ENCODE assay signal across 8 cellular contexts in genomic region chr4:89837385-89837995, GRCh38. TPM values are rescaled to one million over a fixed set of nuclear protein-coding genes. Genes with fewer than 3 reads are reported as not detected.
DNase-seq lines count a peak whose midpoint lies in the region; ATAC-seq and TF ChIP-seq lines count a peak whose summit lies in the region.

No MANE protein-coding gene starts in this region.

- H3K27me3 ChIP-seq in ovary: no peaks in the 10 kb centered on the region

- intact Hi-C loops in left cardiac atrium (cut with DNase I): no loop called here
- intact Hi-C loops in ovary (cut with DNase I): loop anchor here in 1 of 4 donors (10.0 kb wide), 1 partner anchor 83 kb away; no protein-coding TSS in a partner anchor

- H3K36me3 ChIP-seq in ovary: no peaks in the 10 kb centered on the region

- in situ Hi-C loops in GM13976 (cut with MboI; ENCODE audit: low sequenced_read_pairs, unreplicated experiment): no loop called here

- no peak for TF ChIP-seq POLR2A in ovary (IDR thresholded peaks at IDR 0.05)

- 0 to 1% (median 0%) methylated on average over 30 of the region's 30 CpGs for WGBS in ovary, 3 donors

- H3K9me3 ChIP-seq in ovary: no peaks in the 10 kb centered on the region

- H3K4me3 ChIP-seq in AG10803 (ENCODE audit: low read length): peak overlapping the region; percentile 49
- H3K4me3 ChIP-seq in ovary: peak overlapping the region; percentile 79

- no peak for TF ChIP-seq EP300 in ovary (IDR thresholded peaks at IDR 0.05)

- ATAC-seq in left cardiac atrium (peak; percentile 61 to 67), HG03469 (IDR thresholded peaks at IDR 0.05; ENCODE audit: unreplicated experiment) (no peak)

- DNase-seq in AG10803 (ENCODE audit: low read depth) (no peak), GM13976 (ENCODE audit: low spot score) (peak; percentile 45), NCI-H345 treated with DMSO at 0.1 percent for 48 hours (lab: John Stamatoyannopoulos, UW; ENCODE audit: unreplicated experiment) (peak; percentile 27), amniotic stem cell (lab: John Stamatoyannopoulos, UW) (peak; percentile 3), left cardiac atrium (peak; percentile 26), ovary (peak in 4 of 5 donors; percentile 17 to 31 (median 22)), GM03348 (ENCODE audit: low spot score) (no peak)

- H3K4me1 ChIP-seq in ovary (ENCODE audit: insufficient read depth): peaks cover 3% of the 10 kb centered on the region

- no peak for TF ChIP-seq CTCF in AG10803 (conservative IDR thresholded peaks at IDR 0.05; ENCODE audit: low read length)
- TF ChIP-seq CTCF in GM13976 (IDR thresholded peaks at IDR 0.05; ENCODE audit: borderline replicate concordance, control extremely low read depth, extremely low read depth, insufficient read depth, missing control alignments): no peak
- no peak for TF ChIP-seq CTCF in ovary (IDR thresholded peaks at IDR 0.05)

- H3K27ac ChIP-seq in ovary: peak overlapping the region; percentile 3 to 64

RNA-seq across cellular contexts. Expression of gene SNCA, which starts 0.5 kb away (rescaled TPM):
- total RNA-seq in left cardiac atrium (10 to 100 TPM in 1 of 2 donors, 1 to 10 TPM in 1; 10.0 to 12.7 TPM), ovary (10 to 100 TPM in 6 of 7 donors, 1 to 10 TPM in 1; 7.6 to 31.4 (median 23.1) TPM)
- polyA plus RNA-seq in ovary: 10 to 100 TPM; 38.8 to 69.8 TPM

RNA-seq across cellular contexts. Expression of gene MMRN1, which starts 57.2 kb away (rescaled TPM):
- total RNA-seq in left cardiac atrium: 10 to 100 TPM in 1 of 2 donors, 1 to 10 TPM in 1; 8.0 to 12.5 TPM
- 10 to 100 TPM in 4 of 7 donors, 1 to 10 TPM in 3; 2.9 to 40.4 (median 17.8) TPM for total RNA-seq in ovary
- 10 to 100 TPM; 30.8 to 38.3 TPM for polyA plus RNA-seq in ovary

Comparison
In these comparisons a context has a peak if more than half of its experiments do, and no peak if none do; other contexts are left out.
1. DNase-seq: peak in GM13976 (single experiment), NCI-H345 treated with DMSO at 0.1 percent for 48 hours (single experiment), amniotic stem cell (single experiment), left cardiac atrium (single experiment) and ovary (4 of 5); none in AG10803 (single experiment) and GM03348 (single experiment).